Comparison of ENCODE assay signal across 11 cellular contexts in genomic region chr2:105858868-105859693, GRCh38.
DNase-seq lines count a peak whose midpoint lies in the region; ATAC-seq and TF ChIP-seq lines count a peak whose summit lies in the region.
"Had no signal": no experiment of that assay in that cellular context is flagged by ENCODE, and none has a peak within 500 bp of the region (broad histone marks: within the 10 kb centered on the region; RNA-seq: fewer than 3 reads in every experiment).

No MANE protein-coding gene starts in this region.

- H3K4me1 ChIP-seq in smooth muscle cell (ENCODE audit: low read depth) = no peaks in the 10 kb centered on the region
- H3K4me1 ChIP-seq: parathyroid adenoma had no signal

- no peaks in the 10 kb centered on the region for H3F3A ChIP-seq in smooth muscle cell (ENCODE audit: low read depth)

- H3K9ac ChIP-seq in smooth muscle cell (ENCODE audit: low read depth) = no peak overlapping the region
- H3K9ac ChIP-seq: parathyroid adenoma had no signal

- H4K20me1 ChIP-seq in smooth muscle cell (ENCODE audit: low read depth) = peaks cover 90% of the 10 kb centered on the region

- H3K27me3 Mint-ChIP-seq in activated CD4-positive, alpha-beta T cell treated with anti-CD3 and anti-CD28 coated beads for 36 hours = no peaks in the 10 kb centered on the region
- no peaks in the 10 kb centered on the region for H3K27me3 Mint-ChIP-seq in activated naive CD8-positive, alpha-beta T cell treated with anti-CD3 and anti-CD28 coated beads for 36 hours
- no peaks in the 10 kb centered on the region for H3K27me3 Mint-ChIP-seq in chondrocyte (ENCODE audit: low read depth)

- no peaks in the 10 kb centered on the region for H3K9me3 ChIP-seq in smooth muscle cell (replicated peaks; ENCODE audit: low read depth)

- peak overlapping the region; percentile 40 for H3K4me3 Mint-ChIP-seq in activated CD4-positive, alpha-beta T cell treated with anti-CD3 and anti-CD28 coated beads for 36 hours
- H3K4me3 Mint-ChIP-seq in activated naive CD8-positive, alpha-beta T cell treated with anti-CD3 and anti-CD28 coated beads for 36 hours = peak overlapping the region; percentile 67
- no peak overlapping the region for H3K4me3 Mint-ChIP-seq in chondrocyte (ENCODE audit: unreplicated experiment)

- no peaks in the 10 kb centered on the region for H3K27me3 ChIP-seq in smooth muscle cell (ENCODE audit: low read depth)

- peak; percentile 51 for DNase-seq in activated CD4-positive, alpha-beta T cell treated with anti-CD3 and anti-CD28 coated beads for 36 hours
- no peak for DNase-seq in activated CD4-positive, alpha-beta T cell treated with anti-CD3 and anti-CD28 coated beads, Interleukin-2, amount 50 U/mL, for 1 hour
- DNase-seq in activated naive CD8-positive, alpha-beta T cell treated with anti-CD3 and anti-CD28 coated beads for 36 hours = peak; percentile 54
- DNase-seq in smooth muscle cell (lab: John Stamatoyannopoulos, UW; ENCODE audit: unreplicated experiment) (no peak), mesenteric fat pad (ENCODE audit: low spot score) (no peak), chondrocyte (ENCODE audit: low spot score) (no peak), KBM-7 (no peak)
- DNase-seq: left cardiac atrium, NCI-H1930 had no signal

- POLR2A ChIA-PET in activated CD4-positive, alpha-beta T cell treated with anti-CD3 and anti-CD28 coated beads for 36 hours (lab: Charles Lee) = interaction anchor here (0.6 to 1.1 kb wide), 3 partner anchors 56 to 194 kb away, joined by 4 to 6 read pairs (median 4); no protein-coding TSS in a partner anchor

- peak overlapping the region; percentile 7 for H3K27ac ChIP-seq in smooth muscle cell (ENCODE audit: low read depth)
- H3K27ac ChIP-seq: parathyroid adenoma had no signal

- in situ Hi-C loops in KBM-7 (cut with MboI; ENCODE audit: low pct_unique_long_range_greater_than_20kb, low sequenced_read_pairs) = no loop called here

- no peak overlapping the region for H3K4me2 ChIP-seq in smooth muscle cell

- peaks cover 93% of the 10 kb centered on the region for H3K4me1 Mint-ChIP-seq in activated CD4-positive, alpha-beta T cell treated with anti-CD3 and anti-CD28 coated beads for 36 hours
- peaks cover 93% of the 10 kb centered on the region for H3K4me1 Mint-ChIP-seq in activated naive CD8-positive, alpha-beta T cell treated with anti-CD3 and anti-CD28 coated beads for 36 hours
- H3K4me1 Mint-ChIP-seq in chondrocyte (ENCODE audit: low read depth) = peaks cover 1% of the 10 kb centered on the region

- no peak overlapping the region for H2AFZ ChIP-seq in smooth muscle cell (ENCODE audit: low read depth)
- H2AFZ ChIP-seq: parathyroid adenoma had no signal

- no peak for TF ChIP-seq CTCF in smooth muscle cell (IDR thresholded peaks at IDR 0.05; ENCODE audit: borderline replicate concordance, insufficient read depth, poor library complexity, severe bottlenecking)
- TF ChIP-seq CTCF in chondrocyte (IDR thresholded peaks at IDR 0.05) = no peak

- peaks cover 9% of the 10 kb centered on the region for H3K79me2 ChIP-seq in smooth muscle cell (ENCODE audit: low read depth)

- 59% methylated on average over 8 of the region's 8 CpGs for WGBS in smooth muscle cell (ENCODE audit: low lambda C conversion rate)

- no peaks in the 10 kb centered on the region for H3K36me3 ChIP-seq in smooth muscle cell (ENCODE audit: low read depth)

- CTCF ChIA-PET in activated CD4-positive, alpha-beta T cell treated with anti-CD3 and anti-CD28 coated beads for 36 hours (lab: Charles Lee) = interaction anchor here (0.9 to 1.3 kb wide), 4 partner anchors 9 to 113 kb away, joined by 3 to 5 read pairs (median 3); no protein-coding TSS in a partner anchor

- peak overlapping the region; percentile 92 for H3K27ac Mint-ChIP-seq in activated CD4-positive, alpha-beta T cell treated with anti-CD3 and anti-CD28 coated beads for 36 hours
- H3K27ac Mint-ChIP-seq in activated naive CD8-positive, alpha-beta T cell treated with anti-CD3 and anti-CD28 coated beads for 36 hours = peak overlapping the region; percentile 94
- no peak overlapping the region for H3K27ac Mint-ChIP-seq in chondrocyte (ENCODE audit: unreplicated experiment)

- ATAC-seq in activated CD4-positive, alpha-beta T cell treated with anti-CD3 and anti-CD28 coated beads for 36 hours = peak; percentile 65
- peak; percentile 70 for ATAC-seq in HG03558 (IDR thresholded peaks at IDR 0.05; ENCODE audit: extremely low read depth, unreplicated experiment)
- ATAC-seq: left cardiac atrium had no signal

- no peak overlapping the region for H3K4me3 ChIP-seq in smooth muscle cell

- H3K36me3 Mint-ChIP-seq in activated CD4-positive, alpha-beta T cell treated with anti-CD3 and anti-CD28 coated beads for 36 hours (ENCODE audit: low read depth) = peaks cover 66% of the 10 kb centered on the region
- peaks cover 70% of the 10 kb centered on the region for H3K36me3 Mint-ChIP-seq in activated naive CD8-positive, alpha-beta T cell treated with anti-CD3 and anti-CD28 coated beads for 36 hours
- peaks cover 6% of the 10 kb centered on the region for H3K36me3 Mint-ChIP-seq in chondrocyte (ENCODE audit: low read depth)

- H3K9me3 Mint-ChIP-seq in activated CD4-positive, alpha-beta T cell treated with anti-CD3 and anti-CD28 coated beads for 36 hours (ENCODE audit: low read depth) = no peaks in the 10 kb centered on the region
- no peaks in the 10 kb centered on the region for H3K9me3 Mint-ChIP-seq in activated naive CD8-positive, alpha-beta T cell treated with anti-CD3 and anti-CD28 coated beads for 36 hours
- H3K9me3 Mint-ChIP-seq in chondrocyte (ENCODE audit: low read depth) = no peaks in the 10 kb centered on the region

- intact Hi-C loops in activated CD4-positive, alpha-beta T cell treated with anti-CD3 and anti-CD28 coated beads for 36 hours (cut with DNase I, micrococcal nuclease) = loop anchor here (2.0 to 5.0 kb wide), 2 partner anchors 226 to 228 kb away; no protein-coding TSS in a partner anchor

Comparison
In these comparisons a context has a peak if more than half of its experiments do, and no peak if none do; other contexts are left out.
1. DNase-seq: peak in activated CD4-positive, alpha-beta T cell treated with anti-CD3 and anti-CD28 coated beads for 36 hours (single experiment) and activated naive CD8-positive, alpha-beta T cell treated with anti-CD3 and anti-CD28 coated beads for 36 hours (single experiment); none in activated CD4-positive, alpha-beta T cell treated with anti-CD3 and anti-CD28 coated beads, Interleukin-2, amount 50 U/mL, for 1 hour (single experiment), smooth muscle cell (single experiment), mesenteric fat pad (single experiment), chondrocyte (single experiment) and KBM-7 (single experiment).